Comparison of ENCODE assay signal across 35 cellular contexts in the genomic region with DNA sequence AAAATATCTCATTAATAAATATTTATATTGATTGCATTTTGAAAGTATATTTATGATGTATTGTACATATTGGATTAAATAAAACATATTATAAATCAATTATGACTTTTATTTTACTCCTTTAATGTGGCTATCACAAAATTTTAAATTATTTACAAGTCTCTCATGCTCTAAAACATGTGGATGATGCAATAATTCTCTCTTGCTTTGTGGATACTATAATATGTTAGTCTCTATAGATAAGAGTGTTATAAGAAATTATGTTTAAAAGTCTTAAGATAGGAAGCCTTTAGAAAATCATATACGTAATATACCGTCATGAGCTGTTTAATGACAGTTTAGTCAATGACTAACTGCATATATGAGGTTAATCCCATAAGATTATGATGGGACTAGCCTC.
"Had no signal": no experiment of that assay in that cellular context is flagged by ENCODE, and none has a peak within 500 bp of the region (broad histone marks: within the 10 kb centered on the region; RNA-seq: fewer than 3 reads in every experiment).

No MANE protein-coding gene starts in this region.

- H3K27me3 ChIP-seq: adrenal gland, body of pancreas, brain microvascular endothelial cell, breast epithelium had no signal

- H3K27ac ChIP-seq: adrenal gland, body of pancreas, brain microvascular endothelial cell, breast epithelium, WERI-Rb-1 had no signal

- H3K36me3 ChIP-seq: adrenal gland, brain microvascular endothelial cell, breast epithelium, WERI-Rb-1 had no signal

- DNase-seq: activated CD4-positive, alpha-beta memory T cell treated with anti-CD3 and anti-CD28 coated beads, Interleukin-2, amount 10 ng/mL, durations not matched to agents 7 days and 5 days; activated CD4-positive, alpha-beta T cell treated with anti-CD3 and anti-CD28 coated beads for 1 hour; activated CD4-positive, alpha-beta T cell treated with anti-CD3 and anti-CD28 coated beads for 36 hours; activated CD4-positive, alpha-beta T cell treated with anti-CD3 and anti-CD28 coated beads for 48 hours; activated CD4-positive, alpha-beta T cell treated with anti-CD3 and anti-CD28 coated beads, Interleukin-2, amount 10 ng/mL, durations not matched to agents 7 days and 5 days; activated CD4-positive, alpha-beta T cell treated with anti-CD3 and anti-CD28 coated beads, Interleukin-2, amount 50 U/mL, for 48 hours; activated CD4-positive, CD25-positive, alpha-beta regulatory T cell; activated CD8-positive, alpha-beta memory T cell treated with anti-CD3 and anti-CD28 coated beads for 24 hours; activated CD8-positive, alpha-beta memory T cell treated with anti-CD3 and anti-CD28 coated beads, Interleukin-2, amount 10 ng/mL, durations not matched to agents 7 days and 5 days; activated CD8-positive, alpha-beta memory T cell treated with anti-CD3 and anti-CD28 coated beads, Interleukin-2, amount 50 U/mL, for 48 hours; activated CD8-positive, alpha-beta T cell treated with anti-CD3 and anti-CD28 coated beads, Interleukin-2, amount 10 ng/mL, durations not matched to agents 7 days and 5 days; activated effector memory CD4-positive, alpha-beta T cell treated with anti-CD3 and anti-CD28 coated beads, Interleukin-2, amount 50 U/mL, for 16 hours; activated gamma-delta T cell treated with Interleukin-2 at 50 U/mL for 16 hours; activated naive CD4-positive, alpha-beta T cell; activated naive CD4-positive, alpha-beta T cell treated with anti-CD3 and anti-CD28 coated beads, Interleukin-2, amount 10 ng/mL, durations not matched to agents 7 days and 5 days; activated naive CD8-positive, alpha-beta T cell treated with anti-CD3 and anti-CD28 coated beads, Interleukin-2, amount 10 ng/mL, durations not matched to agents 7 days and 5 days; activated naive CD8-positive, alpha-beta T cell treated with anti-CD3 and anti-CD28 coated beads, Interleukin-2, amount 50 U/mL, for 24 hours; activated T-cell treated with anti-CD3 and anti-CD28 coated beads, Interleukin-2, amount 50 U/mL, for 4 hours; activated T-cell treated with anti-CD3 and anti-CD28 coated beads, Interleukin-2, amount 50 U/mL, for 72 hours; adrenal gland; amniotic stem cell; aorta; body of pancreas; brain microvascular endothelial cell; central memory CD4-positive, alpha-beta T cell; T-helper 1 cell; T-helper 2 cell; T-helper 9 cell; WERI-Rb-1 had no signal

- H3K4me3 ChIP-seq: adrenal gland, body of pancreas, breast epithelium had no signal

- FAIRE-seq: astrocyte, TTC549 had no signal

- H3K4me1 ChIP-seq: adrenal gland, body of pancreas, breast epithelium had no signal

- H3K9me3 ChIP-seq: adrenal gland had no signal

- ATAC-seq: activated CD4-positive, alpha-beta T cell treated with anti-CD3 and anti-CD28 coated beads for 36 hours; activated CD4-positive, CD25-positive, alpha-beta regulatory T cell treated with anti-CD3 and anti-CD28 coated beads, Interleukin-2, amount 50 U/mL, for 24 hours; activated CD8-positive, alpha-beta memory T cell treated with anti-CD3 and anti-CD28 coated beads, Interleukin-2, amount 10 ng/mL, durations not matched to agents 7 days and 5 days; activated CD8-positive, alpha-beta T cell treated with anti-CD3 and anti-CD28 coated beads, Interleukin-2, amount 10 ng/mL, durations not matched to agents 7 days and 5 days; activated naive CD8-positive, alpha-beta T cell treated with anti-CD3 and anti-CD28 coated beads, Interleukin-2, amount 50 U/mL, for 24 hours; activated T-cell treated with anti-CD3 and anti-CD28 coated beads, Interleukin-2, amount 50 U/mL, for 4 hours; activated T-cell treated with anti-CD3 and anti-CD28 coated beads, Interleukin-2, amount 50 U/mL, for 72 hours; activated T-helper 17 cell treated with anti-CD3 and anti-CD28 coated beads, Interleukin-2, amount 50 U/mL, for 72 hours; body of pancreas; WTC11 had no signal
